In the genomic region with DNA sequence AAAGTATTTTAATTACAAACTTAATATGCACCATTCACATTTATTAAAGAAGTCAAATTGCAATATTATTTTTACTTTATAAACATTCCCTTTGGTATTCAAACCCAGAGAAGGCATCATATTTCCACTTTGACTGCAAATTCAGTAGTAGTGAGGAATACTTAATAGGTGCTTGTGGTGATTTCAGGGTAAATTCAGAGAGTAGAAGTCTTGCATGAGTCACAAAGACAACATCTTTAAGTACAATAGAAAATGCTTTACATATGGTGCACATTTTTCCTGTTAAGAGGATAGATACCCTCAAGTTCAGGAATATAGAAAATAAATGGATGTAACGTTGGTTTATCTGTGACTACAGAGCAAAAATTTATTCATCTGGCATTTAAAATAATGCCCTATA, we compare ENCODE assay signal across 23 cellular contexts.
DNase-seq lines count a peak whose midpoint lies in the region; ATAC-seq and TF ChIP-seq lines count a peak whose summit lies in the region.
"Had no signal": no experiment of that assay in that cellular context is flagged by ENCODE, and none has a peak within 500 bp of the region (broad histone marks: within the 10 kb centered on the region; RNA-seq: fewer than 3 reads in every experiment).

No MANE protein-coding gene starts in this region.

- intact Hi-C loops in IMR-90 (cut with micrococcal nuclease) (no loop called here), left lung (cut with DNase I) (no loop called here), adrenal gland (cut with DNase I) (no loop called here), left cardiac atrium (cut with DNase I) (no loop called here)

- no peak overlapping the region for H3K14ac ChIP-seq in IMR-90 (replicated peaks; ENCODE audit: low read depth, low read length)

- H3K36me3 Mint-ChIP-seq in activated CD4-positive, alpha-beta T cell treated with anti-CD3 and anti-CD28 coated beads, Interleukin-2, amount 10 ng/mL, durations not matched to agents 7 days and 5 days (ENCODE audit: low read depth) = no peaks in the 10 kb centered on the region
- H3K36me3 Mint-ChIP-seq: natural killer cell treated with Interleukin-12 subunit alpha and Interleukin-12 subunit beta and Interleukin-15 and Interleukin-18, amount 100 ng/mL, for 72 hours; T-cell had no signal

- peak; percentile 71 for DNase-seq in EL
- DNase-seq in IMR-90 = peak; percentile 38
- peak; percentile 52 for DNase-seq in brain pericyte (ENCODE audit: low read depth, low spot score)
- no peak for DNase-seq in left lung
- no peak for DNase-seq in activated CD4-positive, alpha-beta T cell treated with anti-CD3 and anti-CD28 coated beads, Interleukin-2, amount 10 ng/mL, durations not matched to agents 7 days and 5 days
- no peak for DNase-seq in iPS-NIHi7 (ENCODE audit: extremely low spot score)
- DNase-seq in adrenal gland = no peak
- no peak for DNase-seq in left cardiac atrium
- DNase-seq: DND-41, GOT3, left colon, NCI-H1048, NCI-H2081 treated with DMSO at 0.1 percent for 48 hours, NCI-H69, posterior cingulate gyrus, Right ventricle myocardium superior, T-cell, trophoblast cell had no signal

- ATAC-seq in IMR-90 (ENCODE audit: low read depth) = no peak
- ATAC-seq in left lung = peak; percentile 82
- ATAC-seq in left cardiac atrium = no peak
- ATAC-seq: K562; left colon; natural killer cell treated with Interleukin-12 subunit alpha and Interleukin-12 subunit beta and Interleukin-15 and Interleukin-18, amount 100 ng/mL, for 72 hours; T-cell had no signal

- H2BK15ac ChIP-seq in IMR-90 (ENCODE audit: low read depth, low read length) = no peak overlapping the region

- no peak overlapping the region for H3K4ac ChIP-seq in IMR-90 (ENCODE audit: low read depth, low read length)

- no peak overlapping the region for H3K56ac ChIP-seq in IMR-90 (ENCODE audit: extremely low read depth, insufficient read depth, low read length)

- no peak overlapping the region for H3K23ac ChIP-seq in IMR-90 (ENCODE audit: low read depth, low read length)

- H2AK9ac ChIP-seq in IMR-90 (replicated peaks; ENCODE audit: low read depth, low read length, poor library complexity) = no peak overlapping the region

- no peaks in the 10 kb centered on the region for H3K27me3 Mint-ChIP-seq in activated CD4-positive, alpha-beta T cell treated with anti-CD3 and anti-CD28 coated beads, Interleukin-2, amount 10 ng/mL, durations not matched to agents 7 days and 5 days
- H3K27me3 Mint-ChIP-seq: natural killer cell treated with Interleukin-12 subunit alpha and Interleukin-12 subunit beta and Interleukin-15 and Interleukin-18, amount 100 ng/mL, for 72 hours; stimulated activated naive CD8-positive, alpha-beta T cell treated with anti-CD3 and anti-CD28 coated beads, Interleukin-15, Interleukin-2, amounts not matched to agents 100 ng/mL and 50 ng/mL, for 24 hours; T-cell had no signal

- no TSS peak for BruUV-seq in IMR-90 (replicated peaks; lab: Mats Ljungman, UMichigan)

- no peak overlapping the region for H4K91ac ChIP-seq in IMR-90 (ENCODE audit: insufficient read depth, low read depth, low read length)

- H3K27ac ChIP-seq in IMR-90 (ENCODE audit: insufficient read depth, low read length) (no peak overlapping the region), left lung (no peak overlapping the region), adrenal gland (no peak overlapping the region)
- H3K27ac ChIP-seq: ascending aorta, coronary artery had no signal

- TF ChIP-seq CTCF in IMR-90 (conservative IDR thresholded peaks at IDR 0.05; ENCODE audit: low read depth, low read length) (no peak), left lung (IDR thresholded peaks at IDR 0.05) (no peak), adrenal gland (IDR thresholded peaks at IDR 0.05) (no peak)

- H3K9me1 ChIP-seq in IMR-90 (ENCODE audit: insufficient read depth, low read length) = no peaks in the 10 kb centered on the region

- H3K4me1 Mint-ChIP-seq in activated CD4-positive, alpha-beta T cell treated with anti-CD3 and anti-CD28 coated beads, Interleukin-2, amount 10 ng/mL, durations not matched to agents 7 days and 5 days = no peaks in the 10 kb centered on the region
- H3K4me1 Mint-ChIP-seq: T-cell had no signal

- no peaks in the 10 kb centered on the region for H3K9me3 Mint-ChIP-seq in activated CD4-positive, alpha-beta T cell treated with anti-CD3 and anti-CD28 coated beads, Interleukin-2, amount 10 ng/mL, durations not matched to agents 7 days and 5 days
- H3K9me3 Mint-ChIP-seq: natural killer cell treated with Interleukin-12 subunit alpha and Interleukin-12 subunit beta and Interleukin-15 and Interleukin-18, amount 100 ng/mL, for 72 hours; stimulated activated naive CD8-positive, alpha-beta T cell treated with anti-CD3 and anti-CD28 coated beads, Interleukin-15, Interleukin-2, amounts not matched to agents 100 ng/mL and 50 ng/mL, for 24 hours had no signal

- H3K4me3 Mint-ChIP-seq in activated CD4-positive, alpha-beta T cell treated with anti-CD3 and anti-CD28 coated beads, Interleukin-2, amount 10 ng/mL, durations not matched to agents 7 days and 5 days = no peak overlapping the region
- H3K4me3 Mint-ChIP-seq: natural killer cell treated with Interleukin-12 subunit alpha and Interleukin-12 subunit beta and Interleukin-15 and Interleukin-18, amount 100 ng/mL, for 72 hours; stimulated activated naive CD8-positive, alpha-beta T cell treated with anti-CD3 and anti-CD28 coated beads, Interleukin-15, Interleukin-2, amounts not matched to agents 100 ng/mL and 50 ng/mL, for 24 hours; T-cell had no signal

- H3K4me1 ChIP-seq in IMR-90 (ENCODE audit: control insufficient read depth, insufficient read depth, low read length) (no peaks in the 10 kb centered on the region), left lung (no peaks in the 10 kb centered on the region), adrenal gland (replicated peaks in 1 of 2) (no peaks in the 10 kb centered on the region)
- H3K4me1 ChIP-seq: ascending aorta had no signal

- TF ChIP-seq RAD21 in IMR-90 (IDR thresholded peaks at IDR 0.05; ENCODE audit: low read length) = no peak

- no peak overlapping the region for H4K5ac ChIP-seq in IMR-90 (ENCODE audit: low read depth, low read length)

- no peak overlapping the region for H2BK20ac ChIP-seq in IMR-90 (ENCODE audit: low read depth, low read length)

- no peak overlapping the region for H2BK5ac ChIP-seq in IMR-90 (ENCODE audit: low read depth, low read length, poor library complexity, severe bottlenecking)

- H3K9ac ChIP-seq in IMR-90 (ENCODE audit: low read depth, low read length) = no peak overlapping the region

- in situ Hi-C loops in IMR-90 (cut with MboI; ENCODE audit: low sequenced_read_pairs) = no loop called here

- no peak overlapping the region for H2BK120ac ChIP-seq in IMR-90 (ENCODE audit: low read depth, low read length)

- no CpG with 5 or more reads among the region's 1 CpG for WGBS in IMR-90 (ENCODE audit: extremely low coverage in 2 of 2, insufficient read length in 1 of 2), 2 experiments
- WGBS in adrenal gland, 4 donors = 0 to 69% (median 15%) methylated on average over 1 of the region's 1 CpG

- H2AFZ ChIP-seq in IMR-90 (replicated peaks; ENCODE audit: low read length, poor library complexity) = no peak overlapping the region

- no peak overlapping the region for H4K8ac ChIP-seq in IMR-90 (ENCODE audit: low read depth in 2 of 2, low read length in 2 of 2)

- POLR2A ChIA-PET in IMR-90 (lab: Charles Lee; ENCODE audit: unreplicated experiment) = no interaction called here
- POLR2A ChIA-PET in activated CD4-positive, alpha-beta T cell treated with anti-CD3 and anti-CD28 coated beads, Interleukin-2, amount 10 ng/mL, durations not matched to agents 7 days and 5 days (lab: Charles Lee) = no interaction called here

- H3K4me2 ChIP-seq in IMR-90 (ENCODE audit: low read depth, low read length) = no peak overlapping the region

- no peaks in the 10 kb centered on the region for H4K20me1 ChIP-seq in IMR-90 (ENCODE audit: insufficient read depth, low read length)

- H3K9me3 ChIP-seq in IMR-90 (ENCODE audit: control insufficient read depth, insufficient read depth, low read length) = no peaks in the 10 kb centered on the region
- H3K9me3 ChIP-seq in left lung = no peaks in the 10 kb centered on the region
- no peaks in the 10 kb centered on the region for H3K9me3 ChIP-seq in adrenal gland (replicated peaks in 1 of 3)
- H3K9me3 ChIP-seq: ascending aorta had no signal

- H3K27ac Mint-ChIP-seq in activated CD4-positive, alpha-beta T cell treated with anti-CD3 and anti-CD28 coated beads, Interleukin-2, amount 10 ng/mL, durations not matched to agents 7 days and 5 days = no peak overlapping the region
- H3K27ac Mint-ChIP-seq: natural killer cell treated with Interleukin-12 subunit alpha and Interleukin-12 subunit beta and Interleukin-15 and Interleukin-18, amount 100 ng/mL, for 72 hours; stimulated activated naive CD8-positive, alpha-beta T cell treated with anti-CD3 and anti-CD28 coated beads, Interleukin-15, Interleukin-2, amounts not matched to agents 100 ng/mL and 50 ng/mL, for 24 hours; T-cell had no signal

- CTCF ChIA-PET in IMR-90 (lab: Yijun Ruan, JAX) = no interaction called here
- CTCF ChIA-PET in activated CD4-positive, alpha-beta T cell treated with anti-CD3 and anti-CD28 coated beads, Interleukin-2, amount 10 ng/mL, durations not matched to agents 7 days and 5 days (lab: Charles Lee) = no interaction called here

- TF ChIP-seq POLR2A in IMR-90 (IDR thresholded peaks at IDR 0.05; ENCODE audit: low read depth, low read length) (no peak), adrenal gland (IDR thresholded peaks at IDR 0.05) (no peak)

- no peaks in the 10 kb centered on the region for H3K79me1 ChIP-seq in IMR-90 (ENCODE audit: low read depth in 1 of 2, low read length in 2 of 2)

- H3K36me3 ChIP-seq in IMR-90 (ENCODE audit: control insufficient read depth, insufficient read depth, low read length) = no peaks in the 10 kb centered on the region
- no peaks in the 10 kb centered on the region for H3K36me3 ChIP-seq in left lung
- H3K36me3 ChIP-seq in adrenal gland (replicated peaks in 1 of 2) = no peaks in the 10 kb centered on the region
- H3K36me3 ChIP-seq: ascending aorta had no signal

- peaks cover 2% of the 10 kb centered on the region; the same call in 1 of the 2 replicates for H3K27me3 ChIP-seq in IMR-90 (ENCODE audit: control insufficient read depth, insufficient read depth, low read length)
- no peaks in the 10 kb centered on the region for H3K27me3 ChIP-seq in left lung
- no peaks in the 10 kb centered on the region for H3K27me3 ChIP-seq in adrenal gland
- H3K27me3 ChIP-seq: ascending aorta had no signal

- H3K18ac ChIP-seq in IMR-90 (ENCODE audit: low read depth, low read length) = no peak overlapping the region

- no peak overlapping the region for H2AK5ac ChIP-seq in IMR-90 (ENCODE audit: low read depth, low read length)

- dilution Hi-C loops in IMR-90 (cut with HindIII; ENCODE audit: low sequenced_read_pairs, unreplicated experiment) = no loop called here

- H3K4me3 ChIP-seq in IMR-90 (ENCODE audit: insufficient read depth, low read depth, low read length) (no peak overlapping the region), left lung (no peak overlapping the region), adrenal gland (no peak overlapping the region)
- H3K4me3 ChIP-seq: ascending aorta, coronary artery, K562 had no signal

TF ChIP-seq in IMR-90, 13 proteins besides CTCF, POLR2A, EP300 and RAD21 (continues in another document):
- TF ChIP-seq CEBPB (IDR thresholded peaks at IDR 0.05; ENCODE audit: low read depth, low read length) (no peak), NFE2L2 (IDR thresholded peaks at IDR 0.05; ENCODE audit: low read depth, low read length) (no peak)

Comparison
In these comparisons a context has a peak if more than half of its experiments do, and no peak if none do; other contexts are left out.
1. DNase-seq: peak in EL (single experiment), IMR-90 (single experiment) and brain pericyte (single experiment); none in left lung (0 of 2), activated CD4-positive, alpha-beta T cell treated with anti-CD3 and anti-CD28 coated beads, Interleukin-2, amount 10 ng/mL, durations not matched to agents 7 days and 5 days (single experiment), iPS-NIHi7 (single experiment), adrenal gland (0 of 7) and left cardiac atrium (single experiment).